ENCODE assay signal across 18 cellular contexts in genomic region chr3:120661106-120661962, GRCh38. TPM values are rescaled to one million over a fixed set of nuclear protein-coding genes. Genes with fewer than 3 reads are reported as not detected.
"Had no signal": no experiment of that assay in that cellular context is flagged by ENCODE, and none has a peak within 500 bp of the region (broad histone marks: within the 10 kb centered on the region; RNA-seq: fewer than 3 reads in every experiment).

No MANE protein-coding gene starts in this region.

- H3K9ac ChIP-seq: neural progenitor cell had no signal

- H3K4me1 Mint-ChIP-seq: activated naive CD8-positive, alpha-beta T cell treated with anti-CD3 and anti-CD28 coated beads, Interleukin-2, amount 50 U/mL, for 24 hours; stimulated activated naive CD8-positive, alpha-beta T cell treated with anti-CD3 and anti-CD28 coated beads, Interleukin-15, amount 100 ng/mL, for 72 hours had no signal

- H3K36me3 ChIP-seq: neural progenitor cell had no signal

- H3K27me3 Mint-ChIP-seq: stimulated activated naive CD8-positive, alpha-beta T cell treated with anti-CD3 and anti-CD28 coated beads, Interleukin-15, amount 100 ng/mL, for 72 hours had no signal

- H3K4me3 ChIP-seq: coronary artery, hepatocyte, neural progenitor cell, pancreas, skin epidermis had no signal

- H3K4me1 ChIP-seq: neural progenitor cell had no signal

- H3K4me2 ChIP-seq: hepatocyte, neural progenitor cell had no signal

- H3K27ac ChIP-seq: coronary artery, hepatocyte, neural progenitor cell, pancreas, skin epidermis had no signal

- H3K9me3 Mint-ChIP-seq: activated naive CD8-positive, alpha-beta T cell treated with anti-CD3 and anti-CD28 coated beads, Interleukin-2, amount 50 U/mL, for 24 hours; neural progenitor cell had no signal

- H3K27me3 ChIP-seq: hepatocyte, neural progenitor cell, pancreas had no signal

- H3K27ac Mint-ChIP-seq: activated CD8-positive, alpha-beta T cell treated with anti-CD3 and anti-CD28 coated beads, Interleukin-2, amount 10 ng/mL, durations not matched to agents 7 days and 5 days; activated naive CD8-positive, alpha-beta T cell treated with anti-CD3 and anti-CD28 coated beads, Interleukin-2, amount 50 U/mL, for 24 hours; neural progenitor cell; stimulated activated naive CD8-positive, alpha-beta T cell treated with anti-CD3 and anti-CD28 coated beads, Interleukin-15, amount 100 ng/mL, for 72 hours had no signal

- H3K9me3 ChIP-seq: pancreas had no signal

- H3K4me3 Mint-ChIP-seq: activated CD8-positive, alpha-beta T cell treated with anti-CD3 and anti-CD28 coated beads, Interleukin-2, amount 10 ng/mL, durations not matched to agents 7 days and 5 days; activated naive CD8-positive, alpha-beta T cell treated with anti-CD3 and anti-CD28 coated beads, Interleukin-2, amount 50 U/mL, for 24 hours; neural progenitor cell; stimulated activated naive CD8-positive, alpha-beta T cell treated with anti-CD3 and anti-CD28 coated beads, Interleukin-15, amount 100 ng/mL, for 72 hours had no signal

- H3K79me2 ChIP-seq: hepatocyte had no signal

- H2AFZ ChIP-seq: hepatocyte, neural progenitor cell had no signal

- DNase-seq: activated CD4-positive, alpha-beta T cell treated with anti-CD3 and anti-CD28 coated beads for 4 hours; activated CD8-positive, alpha-beta memory T cell treated with anti-CD3 and anti-CD28 coated beads, Interleukin-2, amount 50 U/mL, for 48 hours; activated CD8-positive, alpha-beta T cell treated with anti-CD3 and anti-CD28 coated beads, Interleukin-2, amount 10 ng/mL, durations not matched to agents 7 days and 5 days; activated naive CD4-positive, alpha-beta T cell treated with Interleukin-2 at 50 U/mL for 16 hours; activated naive CD8-positive, alpha-beta T cell treated with anti-CD3 and anti-CD28 coated beads, Interleukin-2, amount 50 U/mL, for 24 hours; effector memory CD4-positive, alpha-beta T cell; pancreas; retina; stimulated activated CD4-positive, alpha-beta T cell treated with anti-CD3 and anti-CD28 coated beads, Interleukin-4, amount 100 ng/mL, for 4 hours; stimulated activated naive CD8-positive, alpha-beta T cell treated with anti-CD3 and anti-CD28 coated beads, Interleukin-15, amount 100 ng/mL, for 72 hours; T1000 had no signal

- ATAC-seq: activated CD8-positive, alpha-beta T cell treated with anti-CD3 and anti-CD28 coated beads, Interleukin-2, amount 10 ng/mL, durations not matched to agents 7 days and 5 days; activated naive CD8-positive, alpha-beta T cell treated with anti-CD3 and anti-CD28 coated beads, Interleukin-2, amount 50 U/mL, for 24 hours; stimulated activated naive CD8-positive, alpha-beta T cell treated with anti-CD3 and anti-CD28 coated beads, Interleukin-15, amount 100 ng/mL, for 72 hours had no signal

- H3K36me3 Mint-ChIP-seq: neural progenitor cell had no signal

- FAIRE-seq: astrocyte, pancreas, urothelium cell line had no signal

RNA-seq across cellular contexts. Expression of gene HGD, which starts 20.7 kb away (rescaled TPM):
- total RNA-seq: lower leg skin had no signal
